9 cellular contexts compared by ENCODE assay signal in the genomic region with DNA sequence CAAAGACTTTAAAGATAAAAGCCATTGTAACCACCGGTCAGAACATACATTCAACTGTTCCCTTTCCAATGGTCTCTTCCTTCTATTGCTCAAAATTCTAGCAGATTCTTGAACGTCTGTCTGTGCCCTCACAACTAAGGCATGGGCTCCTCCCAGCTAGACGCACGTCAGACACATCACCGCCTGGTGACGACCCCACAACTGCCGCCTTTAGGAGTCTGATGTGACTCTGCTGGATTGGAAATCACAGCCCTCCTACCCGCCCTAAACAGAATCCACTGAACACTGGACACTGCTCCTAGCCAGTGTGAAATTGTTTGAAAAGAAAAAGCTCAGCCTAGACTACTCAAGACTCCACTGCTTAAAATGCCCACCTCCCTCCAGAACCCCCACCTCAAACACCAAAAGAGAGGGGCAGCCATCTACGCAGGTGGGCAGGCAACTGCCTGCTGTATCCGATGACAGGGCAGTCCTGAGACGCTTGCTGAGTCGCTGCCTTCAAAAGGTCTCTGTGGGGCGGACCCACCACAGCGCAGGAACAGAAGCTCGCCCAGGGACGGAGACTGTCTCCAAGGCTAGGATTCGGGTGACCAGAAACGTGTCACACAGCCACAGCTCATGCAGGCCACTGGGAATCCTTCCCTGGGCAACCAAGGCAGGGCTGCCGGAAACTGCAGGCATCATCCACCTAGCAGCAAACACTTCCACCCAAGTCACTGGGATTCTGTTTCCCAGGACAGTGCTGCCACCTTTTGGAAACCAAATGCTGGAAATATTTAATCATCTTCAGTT. TPM values are rescaled to one million over a fixed set of nuclear protein-coding genes. Genes with fewer than 3 reads are reported as not detected.
DNase-seq lines count a peak whose midpoint lies in the region; ATAC-seq and TF ChIP-seq lines count a peak whose summit lies in the region.
"Had no signal": no experiment of that assay in that cellular context is flagged by ENCODE, and none has a peak within 500 bp of the region (broad histone marks: within the 10 kb centered on the region; RNA-seq: fewer than 3 reads in every experiment).

No MANE protein-coding gene starts in this region.

- H2AK5ac ChIP-seq in mesendoderm (ENCODE audit: low read length) = no peak overlapping the region

- no peak overlapping the region for H3K23ac ChIP-seq in mesendoderm (ENCODE audit: low read length)

- TF ChIP-seq CTCF in choroid plexus epithelial cell (conservative IDR thresholded peaks at IDR 0.05; ENCODE audit: low read depth, low read length) = peak; percentile 66

- H3K9ac ChIP-seq in mesendoderm (ENCODE audit: low read length) = no peak overlapping the region

- H3K4me3 ChIP-seq in choroid plexus epithelial cell (ENCODE audit: low read depth, low read length) (peak overlapping the region; percentile 12), mesendoderm (ENCODE audit: low read length) (no peak overlapping the region)

- DNase-seq in COLO668 (lab: John Stamatoyannopoulos, UW; ENCODE audit: unreplicated experiment) (peak; percentile 40), M059J (ENCODE audit: low read depth) (peak; percentile 60), choroid plexus epithelial cell (ENCODE audit: low read depth) (peak; percentile 76), mesendoderm (peak; percentile 78), GF-D8 (lab: John Stamatoyannopoulos, UW) (no peak)
- DNase-seq: Karpas-422 had no signal

- H3K4me2 ChIP-seq in mesendoderm (ENCODE audit: low read length) = no peak overlapping the region

- H2BK120ac ChIP-seq in mesendoderm (ENCODE audit: low read depth, low read length) = no peak overlapping the region

- H3K18ac ChIP-seq in mesendoderm (ENCODE audit: low read length) = no peak overlapping the region

- ATAC-seq in GM19324 (IDR thresholded peaks at IDR 0.05; ENCODE audit: low FRiP score, unreplicated experiment) (no peak), GM18519 (IDR thresholded peaks at IDR 0.05; ENCODE audit: low FRiP score, unreplicated experiment) (no peak), GM18502 (IDR thresholded peaks at IDR 0.05; ENCODE audit: poor library complexity, unreplicated experiment) (no peak)

- no peaks in the 10 kb centered on the region for H3K79me2 ChIP-seq in mesendoderm (ENCODE audit: control insufficient read depth, insufficient read depth, low read length)

- no peak overlapping the region for H2BK5ac ChIP-seq in mesendoderm (ENCODE audit: low read length)

- H3K27ac ChIP-seq in mesendoderm (ENCODE audit: low read depth, low read length) = no peak overlapping the region

- H2BK15ac ChIP-seq in mesendoderm (replicated peaks; ENCODE audit: low read depth) = no peak overlapping the region

- WGBS in mesendoderm (ENCODE audit: extremely low coverage, insufficient coverage, low lambda C conversion rate) = no CpG with 5 or more reads among the region's 19 CpGs

- no peaks in the 10 kb centered on the region for H3K36me3 ChIP-seq in mesendoderm (ENCODE audit: control insufficient read depth, insufficient read depth, low read length)

- no peaks in the 10 kb centered on the region for H3K27me3 ChIP-seq in mesendoderm (ENCODE audit: insufficient read depth, low read length, poor library complexity)

- H4K5ac ChIP-seq in mesendoderm (ENCODE audit: low read length) = no peak overlapping the region

- H4K8ac ChIP-seq in mesendoderm (ENCODE audit: low read depth, low read length) = no peak overlapping the region

- no peaks in the 10 kb centered on the region for H3K4me1 ChIP-seq in mesendoderm (ENCODE audit: control insufficient read depth, low read depth, low read length)

- H3K79me1 ChIP-seq in mesendoderm (ENCODE audit: low read length) = no peaks in the 10 kb centered on the region

- no peak overlapping the region for H3K4ac ChIP-seq in mesendoderm (ENCODE audit: low read depth, low read length)

- no peak overlapping the region for H3K56ac ChIP-seq in mesendoderm (ENCODE audit: low read length)

RNA-seq across cellular contexts. Expression of a gene that starts 34.7 kb away (rescaled TPM):
- total RNA-seq in M059J (2014; rRNA removed; shearing (Covaris generic)) = 17.4 and 24.8 TPM in 2 replicates
- polyA plus RNA-seq in mesendoderm (2013, experiment 1 of 2) = 2.8 TPM
- 3.0 TPM for polyA plus RNA-seq in mesendoderm (2013, experiment 2 of 2)
